Comparison of ENCODE assay signal across 9 cellular contexts in the genomic region with DNA sequence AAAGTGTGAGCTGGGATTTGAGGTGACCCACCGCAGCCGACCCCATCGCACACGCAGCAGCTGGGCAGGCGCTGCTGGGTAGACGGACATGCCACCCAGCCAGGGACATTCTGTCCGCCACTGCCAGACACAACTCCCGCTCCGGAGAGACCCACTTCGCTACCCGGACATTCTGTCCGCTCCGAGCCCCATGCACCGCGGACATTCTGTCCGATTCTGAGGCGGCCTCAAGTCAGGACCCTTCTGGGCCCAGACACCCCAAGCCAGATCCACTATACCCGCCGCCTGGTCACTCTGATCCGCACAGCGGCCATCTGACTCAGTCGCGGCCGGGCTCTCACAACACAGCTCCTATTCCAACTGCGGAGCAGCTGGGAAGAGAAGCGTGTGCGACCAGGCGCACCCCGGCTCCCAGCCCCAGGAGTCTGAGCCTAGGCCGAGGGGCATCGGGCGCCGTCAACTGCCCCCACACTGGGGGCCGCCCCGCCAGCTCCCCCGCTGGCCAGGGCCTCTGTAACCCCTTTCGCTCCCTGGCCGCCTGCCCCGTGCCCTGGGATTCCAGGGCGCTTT. TPM values are rescaled to one million over a fixed set of nuclear protein-coding genes. Genes with fewer than 3 reads are reported as not detected.
DNase-seq lines count a peak whose midpoint lies in the region; ATAC-seq and TF ChIP-seq lines count a peak whose summit lies in the region.
"Had no signal": no experiment of that assay in that cellular context is flagged by ENCODE, and none has a peak within 500 bp of the region (broad histone marks: within the 10 kb centered on the region; RNA-seq: fewer than 3 reads in every experiment).

No MANE protein-coding gene starts in this region.

- CTCF ChIA-PET in CD4-positive, alpha-beta T cell (lab: Charles Lee): interaction anchor here (3.6 kb wide), 1 partner anchor 10 kb away, joined by 35 read pairs; no protein-coding TSS in a partner anchor
- CTCF ChIA-PET in activated CD4-positive, alpha-beta memory T cell treated with anti-CD3 and anti-CD28 coated beads for 36 hours (lab: Charles Lee): interaction anchor here (0.9 to 19.9 kb wide), 3 partner anchors 10 to 141 kb away, joined by 3 to 1053 read pairs (median 51); no protein-coding TSS in a partner anchor

- no peaks in the 10 kb centered on the region for H3K36me3 ChIP-seq in ovary

- H3K27me3 Mint-ChIP-seq in CD4-positive, alpha-beta T cell: peaks cover 70% of the 10 kb centered on the region
- peaks cover 21% of the 10 kb centered on the region for H3K27me3 Mint-ChIP-seq in activated CD4-positive, alpha-beta memory T cell treated with anti-CD3 and anti-CD28 coated beads for 36 hours
- peaks cover 31% of the 10 kb centered on the region for H3K27me3 Mint-ChIP-seq in glutamatergic neuron (ENCODE audit: unreplicated experiment)

- H3K4me1 ChIP-seq in ovary (ENCODE audit: insufficient read depth): peaks cover 11% of the 10 kb centered on the region

- H3K9me3 Mint-ChIP-seq in CD4-positive, alpha-beta T cell: no peaks in the 10 kb centered on the region
- H3K9me3 Mint-ChIP-seq in activated CD4-positive, alpha-beta memory T cell treated with anti-CD3 and anti-CD28 coated beads for 36 hours: no peaks in the 10 kb centered on the region
- peaks cover 6% of the 10 kb centered on the region for H3K9me3 Mint-ChIP-seq in glutamatergic neuron (ENCODE audit: unreplicated experiment)

- peaks cover 28% of the 10 kb centered on the region for H3K27me3 ChIP-seq in CD4-positive, alpha-beta T cell (ENCODE audit: control insufficient read depth, insufficient read depth, low read length)
- no peaks in the 10 kb centered on the region for H3K27me3 ChIP-seq in ovary

- H3K9me3 ChIP-seq in CD4-positive, alpha-beta T cell (ENCODE audit: control insufficient read depth, low read length): no peaks in the 10 kb centered on the region
- H3K9me3 ChIP-seq in ovary: no peaks in the 10 kb centered on the region

- 24 to 30% (median 26%) methylated on average over 30 to 40 of the region's 40 CpGs for WGBS in ovary, 3 donors

- no peak for DNase-seq in CD4-positive, alpha-beta T cell
- no peak for DNase-seq in activated CD4-positive, alpha-beta memory T cell treated with anti-CD3 and anti-CD28 coated beads for 36 hours
- peak; percentile 24 for DNase-seq in glutamatergic neuron
- peak in 1 of 5 donors; percentile 50 for DNase-seq in ovary
- no peak for DNase-seq in NCI-H2107 (lab: John Stamatoyannopoulos, UW)
- DNase-seq in GDM1 (lab: John Stamatoyannopoulos, UW): no peak
- DNase-seq: activated effector memory CD4-positive, alpha-beta T cell treated with anti-CD3 and anti-CD28 coated beads, Interleukin-2, amount 50 U/mL, for 16 hours had no signal

- H3K4me1 Mint-ChIP-seq in CD4-positive, alpha-beta T cell (ENCODE audit: low read depth): peaks cover 27% of the 10 kb centered on the region
- H3K4me1 Mint-ChIP-seq in activated CD4-positive, alpha-beta memory T cell treated with anti-CD3 and anti-CD28 coated beads for 36 hours (ENCODE audit: low read depth): peaks cover 19% of the 10 kb centered on the region
- H3K4me1 Mint-ChIP-seq in glutamatergic neuron (ENCODE audit: low read depth, unreplicated experiment): peaks cover 13% of the 10 kb centered on the region

- no peak overlapping the region for H3K27ac Mint-ChIP-seq in CD4-positive, alpha-beta T cell
- H3K27ac Mint-ChIP-seq in activated CD4-positive, alpha-beta memory T cell treated with anti-CD3 and anti-CD28 coated beads for 36 hours: no peak overlapping the region
- no peak overlapping the region for H3K27ac Mint-ChIP-seq in glutamatergic neuron (ENCODE audit: unreplicated experiment)

- no peak for TF ChIP-seq CTCF in CD4-positive, alpha-beta T cell (IDR thresholded peaks at IDR 0.05)
- TF ChIP-seq CTCF in glutamatergic neuron (IDR thresholded peaks at IDR 0.05; ENCODE audit: partially characterized antibody, unreplicated experiment) (no peak), ovary (IDR thresholded peaks at IDR 0.05) (no peak)

- TF ChIP-seq EP300 in ovary (IDR thresholded peaks at IDR 0.05): no peak

- no peak for TF ChIP-seq POLR2A in ovary (IDR thresholded peaks at IDR 0.05)

- POLR2A ChIA-PET in CD4-positive, alpha-beta T cell (lab: Charles Lee): interaction anchor here (0.6 to 1.9 kb wide), 2 partner anchors 10 to 92 kb away, joined by 3 to 13 read pairs; no protein-coding TSS in a partner anchor
- POLR2A ChIA-PET in activated CD4-positive, alpha-beta memory T cell treated with anti-CD3 and anti-CD28 coated beads for 36 hours (lab: Charles Lee): interaction anchor here (1.0 to 1.1 kb wide), 2 partner anchors 8 to 51 kb away, joined by 3 to 4 read pairs; no protein-coding TSS in a partner anchor

- H3K36me3 Mint-ChIP-seq in CD4-positive, alpha-beta T cell (ENCODE audit: low read depth): peaks cover 6% of the 10 kb centered on the region
- no peaks in the 10 kb centered on the region for H3K36me3 Mint-ChIP-seq in activated CD4-positive, alpha-beta memory T cell treated with anti-CD3 and anti-CD28 coated beads for 36 hours
- H3K36me3 Mint-ChIP-seq in glutamatergic neuron (ENCODE audit: unreplicated experiment): peaks cover 8% of the 10 kb centered on the region

- H3K4me3 Mint-ChIP-seq in CD4-positive, alpha-beta T cell: peak overlapping the region; percentile 52
- peak overlapping the region; percentile 58 for H3K4me3 Mint-ChIP-seq in activated CD4-positive, alpha-beta memory T cell treated with anti-CD3 and anti-CD28 coated beads for 36 hours
- peak overlapping the region; percentile 85 for H3K4me3 Mint-ChIP-seq in glutamatergic neuron (ENCODE audit: unreplicated experiment)

- intact Hi-C loops in CD4-positive, alpha-beta T cell (cut with DNase I, micrococcal nuclease): loop anchor here in 1 of 2 experiments (5.0 kb wide), 3 partner anchors 88 to 888 kb away; partner anchors contain the start of genes ACTR1A, BTRC, NOLC1 and SUFU
- intact Hi-C loops in activated CD4-positive, alpha-beta memory T cell treated with anti-CD3 and anti-CD28 coated beads for 36 hours (cut with micrococcal nuclease): loop anchor here (5.0 kb wide), 1 partner anchor 402 kb away; the partner anchor contains the start of gene TRIM8
- intact Hi-C loops in ovary (cut with DNase I): no loop called here

- no peak for ATAC-seq in CD4-positive, alpha-beta T cell (ENCODE audit: poor library complexity)
- no peak for ATAC-seq in GM21619 (IDR thresholded peaks at IDR 0.05; ENCODE audit: unreplicated experiment)
- ATAC-seq in GM19395 (IDR thresholded peaks at IDR 0.05; ENCODE audit: unreplicated experiment): no peak

- H3K27ac ChIP-seq in CD4-positive, alpha-beta T cell (ENCODE audit: low read depth, low read length): no peak overlapping the region
- no peak overlapping the region for H3K27ac ChIP-seq in ovary

- H3K4me3 ChIP-seq in ovary: peak overlapping the region; percentile 41

RNA-seq across cellular contexts. Expression of gene PITX3, which starts 0.8 kb away (rescaled TPM):
- total RNA-seq in CD4-positive, alpha-beta T cell: not detected
- 1 to 10 TPM; 1.1 to 1.4 TPM for total RNA-seq in activated CD4-positive, alpha-beta memory T cell treated with anti-CD3 and anti-CD28 coated beads for 36 hours
- total RNA-seq in glutamatergic neuron (ENCODE audit: unreplicated experiment) (not detected), ovary (not detected)
- not detected for polyA plus RNA-seq in ovary

RNA-seq across cellular contexts. Expression of gene GBF1, which starts 4.8 kb away (rescaled TPM):
- 10 to 100 TPM; 28.8 to 30.9 TPM for total RNA-seq in CD4-positive, alpha-beta T cell
- total RNA-seq in activated CD4-positive, alpha-beta memory T cell treated with anti-CD3 and anti-CD28 coated beads for 36 hours: 10 to 100 TPM; 42.2 to 44.0 TPM
- 71.6 TPM for total RNA-seq in glutamatergic neuron (ENCODE audit: unreplicated experiment)
- total RNA-seq in ovary: 10 to 100 TPM; 14.1 to 43.2 (median 34.4) TPM
- 10 to 100 TPM; 13.2 to 34.6 TPM for polyA plus RNA-seq in ovary

RNA-seq across cellular contexts. Expression of gene ELOVL3, which starts 14.5 kb away (rescaled TPM):
- total RNA-seq in CD4-positive, alpha-beta T cell: not detected
- total RNA-seq in activated CD4-positive, alpha-beta memory T cell treated with anti-CD3 and anti-CD28 coated beads for 36 hours: under 1 TPM; 0.21 to 0.56 TPM
- total RNA-seq in glutamatergic neuron (ENCODE audit: unreplicated experiment) (not detected), ovary (not detected)
- 1 to 10 TPM in 1 of 2 donors, under 1 TPM in 1; 0.08 to 1.0 TPM for polyA plus RNA-seq in ovary
